ENCODE assay signal across 22 cellular contexts in the genomic region with DNA sequence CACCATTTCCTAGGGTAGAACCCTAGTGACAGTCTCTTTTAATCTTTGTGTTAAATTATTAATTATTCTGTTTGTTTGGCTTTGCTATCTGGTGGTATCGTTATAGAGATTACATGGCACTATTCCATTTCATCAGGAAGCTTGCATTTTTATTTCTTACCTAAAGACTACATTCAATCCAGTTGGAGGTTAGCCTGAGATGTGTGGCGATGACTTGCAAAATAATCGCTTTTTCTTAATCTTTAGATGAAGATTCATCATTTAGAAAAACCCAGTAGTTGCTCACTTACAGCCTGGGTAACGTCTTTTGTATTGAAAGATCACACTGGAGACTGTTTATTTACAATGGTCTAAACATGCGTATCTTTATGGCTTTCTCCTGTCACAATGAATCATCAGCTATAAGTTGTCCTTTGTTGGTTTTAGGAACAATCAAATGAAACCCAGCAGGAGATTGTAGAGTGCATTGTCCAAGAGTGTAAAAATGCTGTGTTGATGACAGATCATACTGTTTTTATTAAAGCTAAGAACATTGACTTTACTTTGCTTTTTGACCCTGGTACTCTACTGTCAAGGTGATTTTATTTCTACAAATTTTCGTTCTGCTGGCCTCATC.
A peak's percentile ranks its signal among the peaks of the same experiment; 100 is the strongest.
DNase-seq lines count a peak whose midpoint lies in the region; TF ChIP-seq lines count a peak whose summit lies in the region.
"Had no signal": no experiment of that assay in that cellular context is flagged by ENCODE, and none has a peak within 500 bp of the region (broad histone marks: within the 10 kb centered on the region; RNA-seq: fewer than 3 reads in every experiment).

No MANE protein-coding gene starts in this region.

- DNase-seq in A172 (ENCODE audit: low spot score) (peak; percentile 60), ELR (ENCODE audit: low read depth) (peak; percentile 50), NCI-H1417 (lab: John Stamatoyannopoulos, UW) (peak in 2 of 3 experiments; percentile 70 to 94), fibroblast of peridontal ligament (ENCODE audit: extremely low read depth) (peak; percentile 1), NCI-H524 treated with DMSO at 0.1 percent for 48 hours (lab: John Stamatoyannopoulos, UW) (no peak), GOT3 (lab: John Stamatoyannopoulos, UW) (no peak), HPDE6-E6E7 (ENCODE audit: extremely low spot score) (no peak), CD14-positive monocyte (ENCODE audit: low spot score) (no peak)
- DNase-seq: ACHN; activated CD4-positive, alpha-beta memory T cell treated with anti-CD3 and anti-CD28 coated beads, Interleukin-2, amount 10 ng/mL, durations not matched to agents 7 days and 5 days; activated T-cell treated with anti-CD3 and anti-CD28 coated beads, Interleukin-2, amount 50 U/mL, for 48 hours; CD4-positive, CD25-positive, alpha-beta regulatory T cell; dermis blood vessel endothelial cell; DMS79 treated with DMSO at 0.1 percent for 48 hours; left ventricle myocardium superior; NCI-H774; occipital lobe; right cardiac atrium; stimulated activated naive CD8-positive, alpha-beta T cell treated with anti-CD3 and anti-CD28 coated beads, Interleukin-15, Interleukin-2, amounts not matched to agents 100 U/mL and 50 U/mL, for 24 hours; trophoblast cell had no signal

- TF ChIP-seq CTCF in CD14-positive monocyte (IDR thresholded peaks at IDR 0.05): no peak

- peaks cover 0 to 5% (median 1%) of the 10 kb centered on the region in 3 donors for H3K27me3 Mint-ChIP-seq in CD14-positive monocyte (ENCODE audit: low read depth in 3 of 3)
- H3K27me3 Mint-ChIP-seq: activated CD4-positive, alpha-beta memory T cell treated with anti-CD3 and anti-CD28 coated beads, Interleukin-2, amount 10 ng/mL, durations not matched to agents 7 days and 5 days; activated naive CD8-positive, alpha-beta T cell; CD4-positive, CD25-positive, alpha-beta regulatory T cell had no signal

- intact Hi-C loops in CD14-positive monocyte (cut with micrococcal nuclease): no loop called here

- H3K36me3 Mint-ChIP-seq in CD14-positive monocyte: no peaks in the 10 kb centered on the region
- H3K36me3 Mint-ChIP-seq: activated naive CD8-positive, alpha-beta T cell; CD4-positive, CD25-positive, alpha-beta regulatory T cell; WTC11 had no signal

- no peak overlapping the region for H3K4me3 Mint-ChIP-seq in CD14-positive monocyte
- H3K4me3 Mint-ChIP-seq: activated CD4-positive, alpha-beta memory T cell treated with anti-CD3 and anti-CD28 coated beads, Interleukin-2, amount 10 ng/mL, durations not matched to agents 7 days and 5 days; activated naive CD8-positive, alpha-beta T cell; CD4-positive, CD25-positive, alpha-beta regulatory T cell; WTC11 had no signal

- peaks cover 0 to 4% (median 0%) of the 10 kb centered on the region in 7 donors for H3K9me3 Mint-ChIP-seq in CD14-positive monocyte
- H3K9me3 Mint-ChIP-seq: activated CD4-positive, alpha-beta memory T cell treated with anti-CD3 and anti-CD28 coated beads, Interleukin-2, amount 10 ng/mL, durations not matched to agents 7 days and 5 days; WTC11 had no signal

- H3K4me1 Mint-ChIP-seq in CD14-positive monocyte: no peaks in the 10 kb centered on the region
- H3K4me1 Mint-ChIP-seq: activated CD4-positive, alpha-beta memory T cell treated with anti-CD3 and anti-CD28 coated beads, Interleukin-2, amount 10 ng/mL, durations not matched to agents 7 days and 5 days; CD4-positive, CD25-positive, alpha-beta regulatory T cell had no signal

- no peak overlapping the region for H3K27ac Mint-ChIP-seq in CD14-positive monocyte
- H3K27ac Mint-ChIP-seq: activated CD4-positive, alpha-beta memory T cell treated with anti-CD3 and anti-CD28 coated beads, Interleukin-2, amount 10 ng/mL, durations not matched to agents 7 days and 5 days; activated naive CD8-positive, alpha-beta T cell; CD4-positive, CD25-positive, alpha-beta regulatory T cell; WTC11 had no signal

Comparison
In these comparisons a context has a peak if more than half of its experiments do, and no peak if none do; other contexts are left out.
1. DNase-seq: peak in A172 (single experiment), ELR (single experiment), NCI-H1417 (2 of 3) and fibroblast of peridontal ligament (single experiment); none in NCI-H524 treated with DMSO at 0.1 percent for 48 hours (single experiment), GOT3 (single experiment), HPDE6-E6E7 (single experiment) and CD14-positive monocyte (single experiment).